In the genomic region with DNA sequence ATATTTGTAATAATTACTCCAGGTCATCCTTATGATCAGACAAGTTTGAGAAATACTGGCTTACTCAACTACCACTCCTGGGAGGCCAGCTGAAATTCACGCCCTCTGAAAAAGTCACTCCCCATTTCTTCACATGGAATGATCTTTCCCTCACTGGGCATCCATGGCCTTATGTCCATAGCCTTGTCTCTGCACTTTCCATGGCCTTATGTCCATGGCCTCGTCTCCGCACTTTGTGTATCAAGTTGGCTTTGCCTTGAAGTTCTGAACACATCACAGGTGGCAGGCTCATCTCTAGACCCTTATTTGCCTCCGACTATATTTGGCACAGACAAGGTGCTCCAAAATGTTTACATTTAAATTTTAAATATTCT, we compare ENCODE assay signal across 11 cellular contexts. TPM values are rescaled to one million over a fixed set of nuclear protein-coding genes. Genes with fewer than 3 reads are reported as not detected.
A peak's percentile ranks its signal among the peaks of the same experiment; 100 is the strongest.
DNase-seq lines count a peak whose midpoint lies in the region; ATAC-seq, FAIRE-seq and TF ChIP-seq lines count a peak whose summit lies in the region.
"Had no signal": no experiment of that assay in that cellular context is flagged by ENCODE, and none has a peak within 500 bp of the region (broad histone marks: within the 10 kb centered on the region; RNA-seq: fewer than 3 reads in every experiment).

No MANE protein-coding gene starts in this region.

- peaks cover 39% of the 10 kb centered on the region for H3K4me1 Mint-ChIP-seq in nephron
- no peaks in the 10 kb centered on the region for H3K4me1 Mint-ChIP-seq in T-cell
- H3K4me1 Mint-ChIP-seq: B cell had no signal

- POLR2A ChIA-PET in H1 (lab: Charles Lee; ENCODE audit: partially characterized antibody): interaction anchor here (1.4 to 1.9 kb wide), 2 partner anchors 9 to 57 kb away, joined by 3 to 7 read pairs; no protein-coding TSS in a partner anchor
- POLR2A ChIA-PET in T-cell (lab: Charles Lee): no interaction called here

- TF ChIP-seq EP300 in H1 (IDR thresholded peaks at IDR 0.05; ENCODE audit: borderline replicate concordance in 1 of 2, low read depth in 2 of 2, low read length in 2 of 2): no peak

- no peak overlapping the region for H2BK120ac ChIP-seq in H1 (replicated peaks; ENCODE audit: low read depth, low read length)

- H3K79me1 ChIP-seq in H1 (ENCODE audit: low read depth, low read length): no peaks in the 10 kb centered on the region

- H3K4me2 ChIP-seq in GM23248 (ENCODE audit: unreplicated experiment) (no peak overlapping the region), H1 (ENCODE audit: insufficient read depth in 1 of 2, low read depth in 2 of 2, low read length in 2 of 2) (no peak overlapping the region)

- no peaks in the 10 kb centered on the region for H3K9me2 ChIP-seq in GM23248 (ENCODE audit: insufficient read depth)

- TF ChIP-seq RAD21 in H1 (IDR thresholded peaks at IDR 0.05 in 1 of 2, conservative IDR thresholded peaks at IDR 0.05 in 1 of 2; ENCODE audit: low read depth in 2 of 2, low read length in 2 of 2): no peak

- no peak overlapping the region for H4K91ac ChIP-seq in H1 (replicated peaks; ENCODE audit: insufficient read length, low read length)

- H3K23ac ChIP-seq in H1 (ENCODE audit: insufficient read length): no peak overlapping the region

- no peak for ATAC-seq in T-cell (replicated peaks in 1 of 4)
- ATAC-seq in GM19455 (IDR thresholded peaks at IDR 0.05; ENCODE audit: unreplicated experiment): no peak
- ATAC-seq in GM21723 (IDR thresholded peaks at IDR 0.05; ENCODE audit: unreplicated experiment): no peak
- ATAC-seq in HG03139 (IDR thresholded peaks at IDR 0.05; ENCODE audit: unreplicated experiment): no peak

- no peak overlapping the region for H2BK5ac ChIP-seq in H1 (ENCODE audit: low read depth, low read length)

- TF ChIP-seq CTCF in H1 (IDR thresholded peaks at IDR 0.05; ENCODE audit: control extremely low read depth in 1 of 3, insufficient read depth in 1 of 3, low read depth in 1 of 3, low read length in 3 of 3) (no peak), nephron (IDR thresholded peaks at IDR 0.05; ENCODE audit: unreplicated experiment in 3 of 3) (no peak), testis (IDR thresholded peaks at IDR 0.05) (no peak)

- no peak overlapping the region for H2BK15ac ChIP-seq in H1 (ENCODE audit: low read length)

- WGBS in GM23248 (ENCODE audit: low coverage in 1 of 2, low lambda C conversion rate in 2 of 2, missing lambda C conversion rate in 2 of 2), 2 experiments: 90 to 92% methylated on average over 4 of the region's 4 CpGs
- WGBS in H1 (ENCODE audit: extremely low coverage in 1 of 2, insufficient coverage in 1 of 2, insufficient read length in 1 of 2, insufficient replicate concordance in 2 of 2, low coverage in 1 of 2, low lambda C conversion rate in 2 of 2, missing lambda C conversion rate in 1 of 2), 2 experiments: 87% methylated on average over 4 of the region's 4 CpGs; no CpG with 5 or more reads in 1 of the 2 experiments
- 92% methylated on average over 4 of the region's 4 CpGs for WGBS in testis, 2 donors

- H3K36me3 Mint-ChIP-seq in nephron (ENCODE audit: low read depth) (peaks cover 21% of the 10 kb centered on the region), T-cell (no peaks in the 10 kb centered on the region)
- H3K36me3 Mint-ChIP-seq: CD14-positive monocyte had no signal

- H3K14ac ChIP-seq in H1 (ENCODE audit: insufficient read length): no peak overlapping the region

- H3F3A ChIP-seq in GM23248 (ENCODE audit: insufficient read depth): peaks cover 15% of the 10 kb centered on the region; the same call in 1 of the 2 replicates

- H3K23me2 ChIP-seq in H1 (ENCODE audit: low read depth, low read length): no peaks in the 10 kb centered on the region

- CTCF ChIA-PET in H1 (lab: Charles Lee; ENCODE audit: partially characterized antibody) (interaction anchor here (0.6 to 32.0 kb wide), 24 partner anchors 11 to 329 kb away, joined by 3 to 1463 read pairs (median 6); a partner anchor contains a TSS), T-cell (lab: Charles Lee) (no interaction called here)

- H3K27ac ChIP-seq in GM23248 (no peak overlapping the region), H1 (ENCODE audit: low read depth, low read length) (no peak overlapping the region), testis (peak overlapping the region; percentile 51 to 89)
- H3K27ac ChIP-seq: HL-60 had no signal

- no peak overlapping the region for H3K4ac ChIP-seq in H1 (replicated peaks; ENCODE audit: insufficient read length, low read depth, low read length)

- H3K9me3 Mint-ChIP-seq in nephron (no peaks in the 10 kb centered on the region), T-cell (no peaks in the 10 kb centered on the region)
- H3K9me3 Mint-ChIP-seq: CD14-positive monocyte had no signal

- H4K5ac ChIP-seq in H1 (ENCODE audit: insufficient read length, low read depth, low read length): no peak overlapping the region

- H3K4me3 ChIP-seq in GM23248 (no peak overlapping the region), H1 (ENCODE audit: extremely low read depth in 1 of 4, insufficient read depth in 2 of 4, low read depth in 3 of 4, low read length in 4 of 4) (no peak overlapping the region), testis (no peak overlapping the region)

- H3K18ac ChIP-seq in H1 (ENCODE audit: extremely low read depth, low read length): no peak overlapping the region

- TF ChIP-seq POLR2A in H1 (IDR thresholded peaks at IDR 0.05; ENCODE audit: control extremely low read depth in 1 of 2, low read depth in 2 of 2, low read length in 2 of 2) (no peak), testis (IDR thresholded peaks at IDR 0.05) (no peak)

- no peak for FAIRE-seq in H1 (lab: Jason Lieb, UNC)

- H3K27ac Mint-ChIP-seq in nephron (peak overlapping the region; percentile 12 to 96 (median 31)), T-cell (no peak overlapping the region)
- H3K27ac Mint-ChIP-seq: B cell, CD14-positive monocyte had no signal

- peak overlapping the region; percentile 84; the same call in 1 of the 2 replicates for H4K8ac ChIP-seq in H1 (ENCODE audit: extremely low read depth, insufficient read depth, low read length)

- intact Hi-C loops in testis (cut with DNase I; ENCODE audit: low total_unique reads): no loop called here

- no peak overlapping the region for H2BK20ac ChIP-seq in H1 (ENCODE audit: low read length)

- peaks cover 46% of the 10 kb centered on the region for H3K36me3 ChIP-seq in GM23248 (ENCODE audit: low read depth)
- no peaks in the 10 kb centered on the region for H3K36me3 ChIP-seq in H1 (ENCODE audit: control insufficient read depth in 2 of 4, insufficient read depth in 4 of 4, low read length in 3 of 4)
- H3K36me3 ChIP-seq in testis (ENCODE audit: low read depth, missing control alignments): no peaks in the 10 kb centered on the region

- H3K27me3 ChIP-seq in GM23248 (replicated peaks; ENCODE audit: insufficient read depth) (no peaks in the 10 kb centered on the region), H1 (replicated peaks in 1 of 4; ENCODE audit: control insufficient read depth in 3 of 4, extremely low read depth in 1 of 4, insufficient read depth in 3 of 4, low read length in 3 of 4) (no peaks in the 10 kb centered on the region), testis (no peaks in the 10 kb centered on the region)

- H3K4me1 ChIP-seq in GM23248 (ENCODE audit: insufficient read depth) (peaks cover 4% of the 10 kb centered on the region), H1 (replicated peaks in 1 of 4; ENCODE audit: control insufficient read depth in 3 of 4, insufficient read depth in 4 of 4, low read length in 3 of 4) (peaks cover 0 to 4% (median 2%) of the 10 kb centered on the region in 4 experiments; a peak in 2 of 7 replicates), testis (peaks cover 49% of the 10 kb centered on the region)

- no peak overlapping the region for H2AFZ ChIP-seq in GM23248
- H2AFZ ChIP-seq in H1 (ENCODE audit: low read length): no peak overlapping the region

- no peaks in the 10 kb centered on the region for H4K20me1 ChIP-seq in GM23248 (ENCODE audit: insufficient read depth)
- H4K20me1 ChIP-seq in H1 (replicated peaks in 1 of 2; ENCODE audit: control insufficient read depth in 1 of 2, insufficient read depth in 2 of 2, low read length in 2 of 2): peaks cover 0 to 2% of the 10 kb centered on the region in 2 experiments

- DNase-seq in GM23248: peak; percentile 28
- DNase-seq in H1 (ENCODE audit: low read depth in 1 of 2, low spot score in 2 of 2): no peak
- no peak for DNase-seq in testis
- no peak for DNase-seq in T-cell

- H3K9me3 ChIP-seq in GM23248 (ENCODE audit: low read depth): no peaks in the 10 kb centered on the region
- no peaks in the 10 kb centered on the region for H3K9me3 ChIP-seq in H1 (ENCODE audit: insufficient read depth in 2 of 2, low read depth in 1 of 2, low read length in 1 of 2)
- no peaks in the 10 kb centered on the region for H3K9me3 ChIP-seq in testis

- no peaks in the 10 kb centered on the region for H3K27me3 Mint-ChIP-seq in nephron (ENCODE audit: low read depth)
- peaks cover 1 to 3% of the 10 kb centered on the region in 2 donors for H3K27me3 Mint-ChIP-seq in T-cell
- H3K27me3 Mint-ChIP-seq: B cell had no signal

- H3K56ac ChIP-seq in H1 (replicated peaks; ENCODE audit: insufficient read length, low read depth, low read length): no peak overlapping the region

- no peaks in the 10 kb centered on the region for H3K79me2 ChIP-seq in GM23248 (ENCODE audit: insufficient read depth)
- H3K79me2 ChIP-seq in H1 (ENCODE audit: control insufficient read depth in 1 of 2, insufficient read depth in 2 of 2, low read length in 2 of 2): no peaks in the 10 kb centered on the region

- no peak overlapping the region; the same call in 1 of the 2 replicates for H2AK5ac ChIP-seq in H1 (ENCODE audit: low read depth, low read length)

- in situ Hi-C loops in GM23248 (cut with MboI): no loop called here

- H3K4me3 Mint-ChIP-seq in nephron (no peak overlapping the region), T-cell (no peak overlapping the region)
- H3K4me3 Mint-ChIP-seq: B cell, CD14-positive monocyte had no signal

- H2BK12ac ChIP-seq in H1 (ENCODE audit: low read depth, low read length): no peak overlapping the region

- H3K9ac ChIP-seq in GM23248 (no peak overlapping the region), H1 (replicated peaks in 1 of 4; ENCODE audit: extremely low read depth in 1 of 4, low read depth in 3 of 4, low read length in 3 of 4) (no peak overlapping the region)

RNA-seq across cellular contexts. Expression of a gene that starts 58.1 kb away (rescaled TPM):
- 41.2 and 41.6 TPM in 2 replicates for total RNA-seq in GM23248 (2014; rRNA removed; shearing (Covaris generic))
- polyA plus RNA-seq in GM23248 (2016; fragmentation: Nextera tagmentation; extraction: Ambion mirVana) (27.0 and 29.6 TPM in 2 replicates), H1 (2011; rRNA removed) (12.7 and 24.9 TPM in 2 replicates), testis (ENCODE audit: insufficient read depth, low read depth, low replicate concordance) (34.8 TPM)
- 29.8 and 31.2 TPM in 2 replicates for total RNA-seq in H1 (2021; fragmentation: NEBNext Ultra II Directional; extraction: Animal tissue kit (Norgen Biotek cat#: 25700))
- 21.3 TPM for polyA plus RNA-seq in H1 (2011; cell fraction: cytosol; rRNA removed)
- 8.1 TPM for polyA plus RNA-seq in H1 (2011; cell fraction: nucleus; rRNA removed)
- polyA plus RNA-seq in H1 (2012, experiment 1 of 2): 10.8 to 22.7 TPM (median 13.1 TPM) in 4 replicates
- polyA plus RNA-seq in H1 (2012, experiment 2 of 2): 2.3 TPM
- polyA plus RNA-seq in H1 (2013, experiment 1 of 2): 29.0 TPM
- polyA plus RNA-seq in H1 (2013, experiment 2 of 2): 32.0 TPM
- 51.4 and 71.5 TPM in 2 replicates for polyA minus RNA-seq in H1 (2011; rRNA and poly(A)+ RNA removed)
- polyA minus RNA-seq in H1 (2011; cell fraction: cytosol; rRNA and poly(A)+ RNA removed): 19.5 TPM
- polyA minus RNA-seq in H1 (2011; cell fraction: nucleus; rRNA and poly(A)+ RNA removed): 14.9 TPM
- total RNA-seq in testis (10 to 100 TPM; 55.9 to 79.7 TPM), T-cell (10 to 100 TPM; 18.2 to 23.2 (median 20.7) TPM)

Comparison
In these comparisons a context has a peak if more than half of its experiments do, and no peak if none do; other contexts are left out.
1. H3K27ac ChIP-seq: peak in testis (2 of 2); none in GM23248 (single experiment) and H1 (single experiment).
2. H3K27ac Mint-ChIP-seq: peak in nephron (3 of 3); none in T-cell (0 of 2).